24 cellular contexts compared by ENCODE assay signal in genomic region chr15:74624020-74624602, GRCh38. TPM values are rescaled to one million over a fixed set of nuclear protein-coding genes. Genes with fewer than 3 reads are reported as not detected.
DNase-seq lines count a peak whose midpoint lies in the region; ATAC-seq and TF ChIP-seq lines count a peak whose summit lies in the region.
"Had no signal": no experiment of that assay in that cellular context is flagged by ENCODE, and none has a peak within 500 bp of the region (broad histone marks: within the 10 kb centered on the region; RNA-seq: fewer than 3 reads in every experiment).

No MANE protein-coding gene starts in this region.

- CTCF ChIA-PET in activated CD8-positive, alpha-beta T cell treated with anti-CD3 and anti-CD28 coated beads, Interleukin-2, amount 10 ng/mL, durations not matched to agents 7 days and 5 days (lab: Charles Lee): interaction anchor here (0.7 to 13.3 kb wide), 2 partner anchors 8 to 147 kb away, joined by 3 to 228 read pairs; no protein-coding TSS in a partner anchor

- H3K9me3 Mint-ChIP-seq in activated CD8-positive, alpha-beta T cell treated with anti-CD3 and anti-CD28 coated beads, Interleukin-2, amount 10 ng/mL, durations not matched to agents 7 days and 5 days (ENCODE audit: insufficient read depth): no peaks in the 10 kb centered on the region
- no peaks in the 10 kb centered on the region for H3K9me3 Mint-ChIP-seq in memory B cell
- H3K9me3 Mint-ChIP-seq: T-helper 2 cell treated with Interferon-gamma antibody and Interleukin-4, amounts not matched to agents 5 μg/mL and 100 μg/mL, for 36 hours had no signal

- H3K4me3 Mint-ChIP-seq in activated CD8-positive, alpha-beta T cell treated with anti-CD3 and anti-CD28 coated beads, Interleukin-2, amount 10 ng/mL, durations not matched to agents 7 days and 5 days: no peak overlapping the region
- no peak overlapping the region for H3K4me3 Mint-ChIP-seq in memory B cell
- H3K4me3 Mint-ChIP-seq: activated CD4-positive, alpha-beta T cell treated with anti-CD3 and anti-CD28 coated beads for 36 hours; T-helper 2 cell treated with Interferon-gamma antibody and Interleukin-4, amounts not matched to agents 5 μg/mL and 100 μg/mL, for 36 hours had no signal

- H3K27me3 Mint-ChIP-seq in activated CD8-positive, alpha-beta T cell treated with anti-CD3 and anti-CD28 coated beads, Interleukin-2, amount 10 ng/mL, durations not matched to agents 7 days and 5 days (ENCODE audit: low read depth): no peaks in the 10 kb centered on the region
- H3K27me3 Mint-ChIP-seq in memory B cell: no peaks in the 10 kb centered on the region
- H3K27me3 Mint-ChIP-seq: activated CD4-positive, alpha-beta T cell treated with anti-CD3 and anti-CD28 coated beads for 36 hours had no signal

- H3K27ac ChIP-seq in right cardiac atrium (ENCODE audit: low read length) (no peak overlapping the region), heart left ventricle (no peak overlapping the region), upper lobe of left lung (peak overlapping the region in 3 of 4 donors; percentile 20 to 55 (median 43))
- H3K27ac ChIP-seq: gastroesophageal sphincter, hepatocyte, pancreas, tibial nerve, VCaP had no signal

- intact Hi-C loops in right cardiac atrium (cut with DNase I): loop anchor here in 2 of 4 donors (10.0 kb wide), 1 partner anchor 249 kb away; no protein-coding TSS in a partner anchor
- intact Hi-C loops in heart left ventricle (cut with DNase I): loop anchor here in 1 of 10 donors (5.0 kb wide), 1 partner anchor 247 kb away; no protein-coding TSS in a partner anchor

- no peak for TF ChIP-seq POLR2A in heart left ventricle (IDR thresholded peaks at IDR 0.05)
- TF ChIP-seq POLR2A in upper lobe of left lung (IDR thresholded peaks at IDR 0.05): peak in 1 of 4 donors; percentile 8

- peaks cover 12 to 100% (median 100%) of the 10 kb centered on the region in 9 donors for H3K36me3 ChIP-seq in heart left ventricle
- H3K36me3 ChIP-seq in upper lobe of left lung: peaks cover 81 to 100% (median 100%) of the 10 kb centered on the region in 4 donors

- H3K27me3 ChIP-seq in right cardiac atrium (ENCODE audit: control insufficient read depth, insufficient read depth) (no peaks in the 10 kb centered on the region), heart left ventricle (no peaks in the 10 kb centered on the region), upper lobe of left lung (no peaks in the 10 kb centered on the region)
- H3K27me3 ChIP-seq: BE2C, gastroesophageal sphincter, hepatocyte, pancreas, tibial nerve had no signal

- H3K27ac Mint-ChIP-seq in activated CD8-positive, alpha-beta T cell treated with anti-CD3 and anti-CD28 coated beads, Interleukin-2, amount 10 ng/mL, durations not matched to agents 7 days and 5 days: peak overlapping the region; percentile 46
- peak overlapping the region; percentile 38 for H3K27ac Mint-ChIP-seq in memory B cell
- H3K27ac Mint-ChIP-seq: activated CD4-positive, alpha-beta T cell treated with anti-CD3 and anti-CD28 coated beads for 36 hours; T-helper 2 cell treated with Interferon-gamma antibody and Interleukin-4, amounts not matched to agents 5 μg/mL and 100 μg/mL, for 36 hours had no signal

- 78% methylated on average over 7 of the region's 7 CpGs for WGBS in right cardiac atrium
- WGBS in heart left ventricle, 4 donors: 71 to 83% (median 78%) methylated on average over 6 to 7 of the region's 7 CpGs
- WGBS in upper lobe of left lung, 2 donors: 80 to 89% methylated on average over 4 to 6 of the region's 7 CpGs

- peaks cover 46% of the 10 kb centered on the region for H3K4me1 Mint-ChIP-seq in activated CD8-positive, alpha-beta T cell treated with anti-CD3 and anti-CD28 coated beads, Interleukin-2, amount 10 ng/mL, durations not matched to agents 7 days and 5 days (ENCODE audit: low read depth)
- H3K4me1 Mint-ChIP-seq in memory B cell: peaks cover 44% of the 10 kb centered on the region

- H3K9me3 ChIP-seq in right cardiac atrium (ENCODE audit: control insufficient read depth, low read length) (no peaks in the 10 kb centered on the region), heart left ventricle (no peaks in the 10 kb centered on the region), upper lobe of left lung (no peaks in the 10 kb centered on the region)
- H3K9me3 ChIP-seq: BE2C, gastroesophageal sphincter, pancreas, tibial nerve had no signal

- H3K4me1 ChIP-seq in right cardiac atrium (ENCODE audit: control insufficient read depth, insufficient read depth, low read length): no peaks in the 10 kb centered on the region
- H3K4me1 ChIP-seq in heart left ventricle: peaks cover 0 to 28% (median 14%) of the 10 kb centered on the region in 12 donors
- H3K4me1 ChIP-seq in upper lobe of left lung: peaks cover 0 to 32% (median 28%) of the 10 kb centered on the region in 4 donors
- H3K4me1 ChIP-seq: BE2C, pancreas had no signal

- no peak for TF ChIP-seq EP300 in upper lobe of left lung (IDR thresholded peaks at IDR 0.05)

- POLR2A ChIA-PET in activated CD8-positive, alpha-beta T cell treated with anti-CD3 and anti-CD28 coated beads, Interleukin-2, amount 10 ng/mL, durations not matched to agents 7 days and 5 days (lab: Charles Lee): interaction anchor here (1.0 kb wide), 1 partner anchor 8 kb away, joined by 3 read pairs; no protein-coding TSS in a partner anchor

- DNase-seq in right cardiac atrium: peak in 2 of 3 donors; percentile 6 to 32
- DNase-seq in heart left ventricle: no peak
- no peak for DNase-seq in activated CD8-positive, alpha-beta T cell treated with anti-CD3 and anti-CD28 coated beads, Interleukin-2, amount 10 ng/mL, durations not matched to agents 7 days and 5 days
- DNase-seq in memory B cell (ENCODE audit: low spot score in 2 of 2): no peak
- peak in 1 of 2 donors; percentile 63 for DNase-seq in upper lobe of left lung
- DNase-seq in activated effector memory CD4-positive, alpha-beta T cell treated with anti-CD3 and anti-CD28 coated beads, Interleukin-2, amount 50 U/mL, for 16 hours: no peak
- DNase-seq in GF-D8 (lab: John Stamatoyannopoulos, UW): no peak
- no peak for DNase-seq in activated gamma-delta T cell treated with Interleukin-2 at 50 U/mL for 16 hours
- DNase-seq: activated CD4-positive, alpha-beta T cell treated with anti-CD3 and anti-CD28 coated beads for 36 hours; BE2C; DMS53; effector CD4-positive, alpha-beta T cell; kidney glomerular epithelial cell; NCI-H146; Right ventricle myocardium superior; stimulated activated CD4-positive, alpha-beta T cell treated with anti-CD3 and anti-CD28 coated beads, Interleukin-1b, Interleukin-23, amount 100 ng/mL, for 48 hours had no signal

- H3K4me3 ChIP-seq in right cardiac atrium (ENCODE audit: low read length) (no peak overlapping the region), heart left ventricle (no peak overlapping the region), upper lobe of left lung (no peak overlapping the region)
- H3K4me3 ChIP-seq: gastroesophageal sphincter, hepatocyte, pancreas, smooth muscle cell, tibial nerve had no signal

- H3K36me3 Mint-ChIP-seq in activated CD8-positive, alpha-beta T cell treated with anti-CD3 and anti-CD28 coated beads, Interleukin-2, amount 10 ng/mL, durations not matched to agents 7 days and 5 days (ENCODE audit: low read depth): peaks cover 92% of the 10 kb centered on the region
- H3K36me3 Mint-ChIP-seq in memory B cell: peaks cover 36% of the 10 kb centered on the region

- TF ChIP-seq CTCF in heart left ventricle (IDR thresholded peaks at IDR 0.05): no peak
- TF ChIP-seq CTCF in upper lobe of left lung (IDR thresholded peaks at IDR 0.05): no peak

- ATAC-seq in right cardiac atrium (no peak), heart left ventricle (no peak), memory B cell (ENCODE audit: low read depth) (no peak), upper lobe of left lung (ENCODE audit: low FRiP score in 2 of 2) (peak in 1 of 2 donors; percentile 58)
- ATAC-seq in activated CD8-positive, alpha-beta T cell treated with anti-CD3 and anti-CD28 coated beads, Interleukin-2, amount 10 ng/mL, durations not matched to agents 7 days and 5 days: no peak
- ATAC-seq: activated CD4-positive, alpha-beta T cell treated with anti-CD3 and anti-CD28 coated beads for 36 hours; gastroesophageal sphincter; HCT116; pancreas had no signal

RNA-seq across cellular contexts. Expression of gene CLK3, which starts 8.5 kb away (rescaled TPM):
- total RNA-seq in right cardiac atrium (10 to 100 TPM; 40.0 to 65.1 (median 53.3) TPM), heart left ventricle (10 to 100 TPM; 32.8 to 75.9 (median 49.9) TPM), upper lobe of left lung (100 to 1,000 TPM in 2 of 6 donors, 10 to 100 TPM in 4; 78.0 to 289 (median 89.7) TPM)
- polyA plus RNA-seq in right cardiac atrium (51.4 TPM), heart left ventricle (10 to 100 TPM; 31.0 to 43.5 TPM)
- 100 to 1,000 TPM; 125 to 128 TPM for total RNA-seq in activated CD8-positive, alpha-beta T cell treated with anti-CD3 and anti-CD28 coated beads, Interleukin-2, amount 10 ng/mL, durations not matched to agents 7 days and 5 days

Comparison
In these comparisons a context has a peak if more than half of its experiments do, and no peak if none do; other contexts are left out.
1. DNase-seq: peak in right cardiac atrium (2 of 3); none in heart left ventricle (0 of 5), activated CD8-positive, alpha-beta T cell treated with anti-CD3 and anti-CD28 coated beads, Interleukin-2, amount 10 ng/mL, durations not matched to agents 7 days and 5 days (single experiment), memory B cell (0 of 2), activated effector memory CD4-positive, alpha-beta T cell treated with anti-CD3 and anti-CD28 coated beads, Interleukin-2, amount 50 U/mL, for 16 hours (single experiment), GF-D8 (single experiment) and activated gamma-delta T cell treated with Interleukin-2 at 50 U/mL for 16 hours (single experiment).
2. H3K27ac ChIP-seq: peak in upper lobe of left lung (3 of 4); none in right cardiac atrium (single experiment) and heart left ventricle (0 of 12).